20 cellular contexts compared by ENCODE assay signal in genomic region chr6:135410856-135411255, GRCh38.
DNase-seq lines count a peak whose midpoint lies in the region; ATAC-seq and TF ChIP-seq lines count a peak whose summit lies in the region.
"Had no signal": no experiment of that assay in that cellular context is flagged by ENCODE, and none has a peak within 500 bp of the region (broad histone marks: within the 10 kb centered on the region; RNA-seq: fewer than 3 reads in every experiment).

No MANE protein-coding gene starts in this region.

- no peak overlapping the region for H3K4me3 ChIP-seq in endodermal cell (ENCODE audit: low read length)
- no peak overlapping the region for H3K4me3 ChIP-seq in mesendoderm (ENCODE audit: low read length)
- H3K4me3 ChIP-seq in foreskin fibroblast (ENCODE audit: low read depth in 1 of 2, low read length in 2 of 2), result no peak overlapping the region
- H3K4me3 ChIP-seq: BLaER1, GM12878 had no signal

- H3K9me3 ChIP-seq in KOPT-K1 (ENCODE audit: insufficient read depth, low read length, poor library complexity, severe bottlenecking) (peaks cover 6% of the 10 kb centered on the region), endodermal cell (ENCODE audit: control insufficient read depth, low read length) (no peaks in the 10 kb centered on the region)
- H3K9me3 ChIP-seq: BE2C, BLaER1 had no signal

- TF ChIP-seq CTCF in endodermal cell (conservative IDR thresholded peaks at IDR 0.05) (no peak), foreskin fibroblast (IDR thresholded peaks at IDR 0.05; ENCODE audit: low read depth, low read length) (no peak)

- no peak overlapping the region for H2AK5ac ChIP-seq in mesendoderm (ENCODE audit: low read length)

- peaks cover 10% of the 10 kb centered on the region for H3K36me3 Mint-ChIP-seq in endodermal cell (ENCODE audit: low read depth)
- H3K36me3 Mint-ChIP-seq: CD14-positive monocyte had no signal

- H3K36me3 ChIP-seq in KOPT-K1 (ENCODE audit: insufficient read depth, low read length) (no peaks in the 10 kb centered on the region), endodermal cell (ENCODE audit: control insufficient read depth, insufficient read depth, low read length) (peaks cover 3% of the 10 kb centered on the region), mesendoderm (ENCODE audit: control insufficient read depth, insufficient read depth, low read length) (no peaks in the 10 kb centered on the region)
- H3K36me3 ChIP-seq: BE2C had no signal

- no peak overlapping the region for H3K4ac ChIP-seq in mesendoderm (ENCODE audit: low read depth, low read length)

- ATAC-seq in HG02571 (IDR thresholded peaks at IDR 0.05; ENCODE audit: unreplicated experiment), result no peak
- ATAC-seq: GM12878 had no signal

- H3K18ac ChIP-seq in mesendoderm (ENCODE audit: low read length), result no peak overlapping the region

- H3K56ac ChIP-seq in mesendoderm (ENCODE audit: low read length), result no peak overlapping the region

- no peaks in the 10 kb centered on the region for H3K9me3 Mint-ChIP-seq in endodermal cell
- H3K9me3 Mint-ChIP-seq: CD14-positive monocyte; CD4-positive, alpha-beta memory T cell; CD4-positive, CD25-positive, alpha-beta regulatory T cell; CD8-positive, alpha-beta memory T cell had no signal

- H3K9ac ChIP-seq in endodermal cell (ENCODE audit: extremely low read depth, low read length, poor library complexity, severe bottlenecking) (no peak overlapping the region), mesendoderm (ENCODE audit: low read length) (no peak overlapping the region)
- H3K9ac ChIP-seq: BLaER1 had no signal

- H3K27ac Mint-ChIP-seq in endodermal cell, result no peak overlapping the region
- H3K27ac Mint-ChIP-seq: CD14-positive monocyte; CD4-positive, CD25-positive, alpha-beta regulatory T cell; CD8-positive, alpha-beta memory T cell had no signal

- H2BK15ac ChIP-seq in mesendoderm (replicated peaks; ENCODE audit: low read depth), result no peak overlapping the region

- WGBS in endodermal cell (ENCODE audit: insufficient coverage in 1 of 2, insufficient read length in 1 of 2), 2 experiments, result 83 to 89% methylated on average over 1 to 2 of the region's 2 CpGs
- no CpG with 5 or more reads among the region's 2 CpGs for WGBS in mesendoderm (ENCODE audit: extremely low coverage, insufficient coverage, low lambda C conversion rate)

- no peaks in the 10 kb centered on the region for H3K4me1 ChIP-seq in endodermal cell (ENCODE audit: control insufficient read depth, insufficient read depth, low read length)
- no peaks in the 10 kb centered on the region for H3K4me1 ChIP-seq in mesendoderm (ENCODE audit: control insufficient read depth, low read depth, low read length)
- H3K4me1 ChIP-seq: BE2C, BLaER1 had no signal

- H3K4me3 Mint-ChIP-seq in endodermal cell, result no peak overlapping the region
- H3K4me3 Mint-ChIP-seq: CD14-positive monocyte; CD4-positive, alpha-beta memory T cell; CD4-positive, CD25-positive, alpha-beta regulatory T cell; CD8-positive, alpha-beta memory T cell had no signal

- H4K8ac ChIP-seq in mesendoderm (ENCODE audit: low read depth, low read length), result no peak overlapping the region

- H3K27ac ChIP-seq in KOPT-K1 (ENCODE audit: low read depth, low read length, poor library complexity, severe bottlenecking) (peak overlapping the region; percentile 62), endodermal cell (ENCODE audit: low read depth, low read length) (no peak overlapping the region), mesendoderm (ENCODE audit: low read depth, low read length) (no peak overlapping the region)
- H3K27ac ChIP-seq: BLaER1 had no signal

- H3K79me1 ChIP-seq in mesendoderm (ENCODE audit: low read length), result no peaks in the 10 kb centered on the region

- H3K27me3 ChIP-seq in endodermal cell (ENCODE audit: control insufficient read depth, insufficient read depth, low read length, poor library complexity, severe bottlenecking) (no peaks in the 10 kb centered on the region), mesendoderm (ENCODE audit: insufficient read depth, low read length, poor library complexity) (no peaks in the 10 kb centered on the region)
- H3K27me3 ChIP-seq: BE2C, BLaER1 had no signal

- H3K79me2 ChIP-seq in mesendoderm (ENCODE audit: control insufficient read depth, insufficient read depth, low read length), result no peaks in the 10 kb centered on the region

- no peak overlapping the region for H3K4me2 ChIP-seq in mesendoderm (ENCODE audit: low read length)
- H3K4me2 ChIP-seq: BLaER1 had no signal

- DNase-seq in endodermal cell, result peak; percentile 57
- DNase-seq in mesendoderm, result peak; percentile 60
- no peak for DNase-seq in foreskin fibroblast
- DNase-seq in activated CD4-positive, alpha-beta T cell treated with anti-CD3 and anti-CD28 coated beads, Interleukin-2, amount 50 U/mL, for 48 hours, result no peak
- DNase-seq in medulla oblongata (ENCODE audit: extremely low spot score), result no peak
- DNase-seq: 8988T; ACHN; BE2C; C1 segment of cervical spinal cord; CD4-positive, alpha-beta memory T cell; CD8-positive, alpha-beta memory T cell; COR-L47; DMS79 treated with DMSO at 0.1 percent for 48 hours; GDM1 had no signal

- no peak overlapping the region for H4K5ac ChIP-seq in mesendoderm (ENCODE audit: low read length)

- H2BK5ac ChIP-seq in mesendoderm (ENCODE audit: low read length), result no peak overlapping the region

- H3K4me1 Mint-ChIP-seq in endodermal cell, result peaks cover 17% of the 10 kb centered on the region
- H3K4me1 Mint-ChIP-seq: CD4-positive, alpha-beta memory T cell; CD8-positive, alpha-beta memory T cell had no signal

- H2BK120ac ChIP-seq in mesendoderm (ENCODE audit: low read depth, low read length), result no peak overlapping the region

- H3K23ac ChIP-seq in mesendoderm (ENCODE audit: low read length), result no peak overlapping the region

- H3K27me3 Mint-ChIP-seq in endodermal cell (ENCODE audit: insufficient read depth), result no peaks in the 10 kb centered on the region
- H3K27me3 Mint-ChIP-seq: CD4-positive, alpha-beta memory T cell; CD4-positive, CD25-positive, alpha-beta regulatory T cell; CD8-positive, alpha-beta memory T cell had no signal

Comparison
In these comparisons a context has a peak if more than half of its experiments do, and no peak if none do; other contexts are left out.
1. DNase-seq: peak in endodermal cell (single experiment) and mesendoderm (single experiment); none in foreskin fibroblast (0 of 2), activated CD4-positive, alpha-beta T cell treated with anti-CD3 and anti-CD28 coated beads, Interleukin-2, amount 50 U/mL, for 48 hours (0 of 2) and medulla oblongata (single experiment).